In genomic region chr1:155176544-155177071, GRCh38 we compare ENCODE assay signal across 8 cellular contexts. TPM values are rescaled to one million over a fixed set of nuclear protein-coding genes. Genes with fewer than 3 reads are reported as not detected.
DNase-seq lines count a peak whose midpoint lies in the region; ATAC-seq and TF ChIP-seq lines count a peak whose summit lies in the region.

No MANE protein-coding gene starts in this region.

- peak overlapping the region in 8 of 9 donors; percentile 65 to 85 (median 73) for H3K27ac Mint-ChIP-seq in naive thymus-derived CD4-positive, alpha-beta T cell

- POLR2A ChIA-PET in naive thymus-derived CD4-positive, alpha-beta T cell (lab: Charles Lee) = interaction anchor here (1.2 to 5.1 kb wide), 4 partner anchors 17 to 51 kb away, joined by 3 to 30 read pairs (median 11); partner anchors contain the start of gene THBS3

- DNase-seq in DMS53 (lab: John Stamatoyannopoulos, UW) (peak; percentile 98), Peyer's patch (peak; percentile 81 to 94 (median 88)), activated T-cell treated with anti-CD3 and anti-CD28 coated beads for 48 hours (ENCODE audit: low read depth) (peak; percentile 77)
- DNase-seq in naive thymus-derived CD4-positive, alpha-beta T cell = peak; percentile 62 to 84 (median 80)
- DNase-seq in stimulated activated naive CD4-positive, alpha-beta T cell treated with Interleukin-2 at 50 U/mL for 16 hours (lab: John Stamatoyannopoulos, UW) = peak; percentile 79

- intact Hi-C loops in naive thymus-derived CD4-positive, alpha-beta T cell (cut with micrococcal nuclease) = loop anchor here (1.0 to 2.0 kb wide), 7 partner anchors 16 to 416 kb away; partner anchors contain the start of gene THBS3 (in 1 of the 2)

- H3K4me3 ChIP-seq in Peyer's patch = no peak overlapping the region
- no peak overlapping the region for H3K4me3 ChIP-seq in esophagus (ENCODE audit: low read depth in 1 of 2, low read length in 2 of 2)
- no peak overlapping the region for H3K4me3 ChIP-seq in naive thymus-derived CD4-positive, alpha-beta T cell (ENCODE audit: low read length)

- H3K4me3 Mint-ChIP-seq in naive thymus-derived CD4-positive, alpha-beta T cell = peak overlapping the region in 9 of 10 donors; percentile 11 to 97 (median 48)

- peaks cover 0 to 6% (median 0%) of the 10 kb centered on the region in 5 donors for H3K27me3 Mint-ChIP-seq in naive thymus-derived CD4-positive, alpha-beta T cell

- H3K36me3 Mint-ChIP-seq in naive thymus-derived CD4-positive, alpha-beta T cell = peaks cover 0 to 24% (median 3%) of the 10 kb centered on the region in 5 donors

- peak overlapping the region in 1 of 4 donors; percentile 9 for H3K27ac ChIP-seq in Peyer's patch
- peak overlapping the region; percentile 67 to 82 for H3K27ac ChIP-seq in esophagus (ENCODE audit: low read depth in 2 of 2, low read length in 1 of 2)
- H3K27ac ChIP-seq in naive thymus-derived CD4-positive, alpha-beta T cell (ENCODE audit: low read depth, low read length) = peak overlapping the region; percentile 28

- H3K4me1 Mint-ChIP-seq in naive thymus-derived CD4-positive, alpha-beta T cell = peaks cover 27 to 45% (median 40%) of the 10 kb centered on the region in 7 donors

- peaks cover 0 to 4% of the 10 kb centered on the region in 2 donors for H3K27me3 ChIP-seq in Peyer's patch
- no peaks in the 10 kb centered on the region for H3K27me3 ChIP-seq in esophagus (ENCODE audit: control insufficient read depth in 1 of 2, insufficient read depth in 2 of 2, low read length in 2 of 2)
- no peaks in the 10 kb centered on the region for H3K27me3 ChIP-seq in naive thymus-derived CD4-positive, alpha-beta T cell (ENCODE audit: control insufficient read depth in 2 of 2, insufficient read depth in 2 of 2, low read length in 2 of 2)

- CTCF ChIA-PET in naive thymus-derived CD4-positive, alpha-beta T cell (lab: Charles Lee) = interaction anchor here (0.6 to 4.5 kb wide), 6 partner anchors 17 to 61 kb away, joined by 3 to 45 read pairs (median 7); no protein-coding TSS in a partner anchor

- TF ChIP-seq CTCF in LNCAP (IDR thresholded peaks at IDR 0.05) (peak; percentile 98), Peyer's patch (IDR thresholded peaks at IDR 0.05) (peak; percentile 87 to 95 (median 94))

- TF ChIP-seq POLR2A in Peyer's patch (IDR thresholded peaks at IDR 0.05) = no peak

- peak; percentile 65 for ATAC-seq in naive thymus-derived CD4-positive, alpha-beta T cell
- ATAC-seq in GM21529 (IDR thresholded peaks at IDR 0.05; ENCODE audit: unreplicated experiment) = no peak

- no peaks in the 10 kb centered on the region for H3K9me3 ChIP-seq in Peyer's patch
- no peaks in the 10 kb centered on the region for H3K9me3 ChIP-seq in esophagus (ENCODE audit: control insufficient read depth in 2 of 2, insufficient read depth in 1 of 2, low read depth in 1 of 2, low read length in 1 of 2)
- no peaks in the 10 kb centered on the region for H3K9me3 ChIP-seq in naive thymus-derived CD4-positive, alpha-beta T cell (ENCODE audit: control insufficient read depth in 2 of 3, low read length in 3 of 3)

- 62% methylated on average over 8 of the region's 8 CpGs for WGBS in esophagus, 2 donors

- H3K9me3 Mint-ChIP-seq in naive thymus-derived CD4-positive, alpha-beta T cell = peaks cover 0 to 4% (median 0%) of the 10 kb centered on the region in 11 donors

- H3K4me1 ChIP-seq in Peyer's patch (peaks cover 0 to 28% (median 11%) of the 10 kb centered on the region in 4 donors), esophagus (ENCODE audit: control insufficient read depth in 2 of 2, insufficient read depth in 2 of 2, low read length in 1 of 2) (peaks cover 0 to 11% of the 10 kb centered on the region in 2 donors)
- H3K4me1 ChIP-seq in naive thymus-derived CD4-positive, alpha-beta T cell (ENCODE audit: control insufficient read depth in 2 of 2, insufficient read depth in 2 of 2, low read length in 2 of 2) = peaks cover 11 to 17% of the 10 kb centered on the region in 2 donors

- H3K36me3 ChIP-seq in Peyer's patch (no peaks in the 10 kb centered on the region), esophagus (ENCODE audit: control insufficient read depth in 2 of 2, insufficient read depth in 2 of 2, low read length in 1 of 2) (peaks cover 0 to 3% of the 10 kb centered on the region in 2 donors)
- H3K36me3 ChIP-seq in naive thymus-derived CD4-positive, alpha-beta T cell (ENCODE audit: control insufficient read depth in 2 of 3, insufficient read depth in 3 of 3, low read length in 3 of 3) = peaks cover 0 to 29% (median 0%) of the 10 kb centered on the region in 3 experiments

RNA-seq across cellular contexts. Expression of gene TRIM46, which starts 3.0 kb away (rescaled TPM):
- not detected for total RNA-seq in Peyer's patch
- under 1 TPM; 0.19 to 0.47 TPM for polyA plus RNA-seq in esophagus
- 10 to 100 TPM in 1 of 5 experiments, 1 to 10 TPM in 4; 3.5 to 21.9 (median 4.1) TPM for total RNA-seq in naive thymus-derived CD4-positive, alpha-beta T cell
- 1 to 10 TPM in 1 of 2 donors, under 1 TPM in 1; 0.69 to 1.3 TPM for polyA plus RNA-seq in naive thymus-derived CD4-positive, alpha-beta T cell

RNA-seq across cellular contexts. Expression of gene KRTCAP2, which starts 3.5 kb away (rescaled TPM):
- 100 to 1,000 TPM; 111 to 137 (median 117) TPM for total RNA-seq in Peyer's patch
- polyA plus RNA-seq in esophagus = 100 to 1,000 TPM; 161 to 260 TPM
- total RNA-seq in naive thymus-derived CD4-positive, alpha-beta T cell = 100 to 1,000 TPM in 4 of 5 experiments, 10 to 100 TPM in 1; 97.4 to 236 (median 155) TPM
- polyA plus RNA-seq in naive thymus-derived CD4-positive, alpha-beta T cell = 100 to 1,000 TPM; 450 to 469 TPM

RNA-seq across cellular contexts. Expression of gene THBS3, which starts 31.1 kb away (rescaled TPM):
- 10 to 100 TPM; 15.9 to 58.6 (median 46.5) TPM for total RNA-seq in Peyer's patch
- 10 to 100 TPM; 12.9 to 41.5 TPM for polyA plus RNA-seq in esophagus
- 10 to 100 TPM; 26.0 to 35.9 (median 28.1) TPM for total RNA-seq in naive thymus-derived CD4-positive, alpha-beta T cell
- 1 to 10 TPM in 1 of 2 donors, under 1 TPM in 1; 0.87 to 2.6 TPM for polyA plus RNA-seq in naive thymus-derived CD4-positive, alpha-beta T cell

RNA-seq across cellular contexts. Expression of gene MTX1, which starts 31.9 kb away (rescaled TPM):
- 10 to 100 TPM; 33.2 to 45.2 (median 36.5) TPM for total RNA-seq in Peyer's patch
- 10 to 100 TPM; 43.6 to 51.4 TPM for polyA plus RNA-seq in esophagus
- total RNA-seq in naive thymus-derived CD4-positive, alpha-beta T cell = 10 to 100 TPM; 19.5 to 40.8 (median 22.0) TPM
- polyA plus RNA-seq in naive thymus-derived CD4-positive, alpha-beta T cell = 10 to 100 TPM; 48.9 to 49.9 TPM

RNA-seq across cellular contexts. Expression of gene DPM3, which starts 36.3 kb away (rescaled TPM):
- 10 to 100 TPM; 33.5 to 89.2 (median 65.0) TPM for total RNA-seq in Peyer's patch
- polyA plus RNA-seq in esophagus = 100 to 1,000 TPM; 103 to 248 TPM
- total RNA-seq in naive thymus-derived CD4-positive, alpha-beta T cell = 10 to 100 TPM; 29.1 to 50.4 (median 43.8) TPM
- polyA plus RNA-seq in naive thymus-derived CD4-positive, alpha-beta T cell = 100 to 1,000 TPM in 1 of 2 donors, 10 to 100 TPM in 1; 99.2 to 128 TPM
